In the genomic region with DNA sequence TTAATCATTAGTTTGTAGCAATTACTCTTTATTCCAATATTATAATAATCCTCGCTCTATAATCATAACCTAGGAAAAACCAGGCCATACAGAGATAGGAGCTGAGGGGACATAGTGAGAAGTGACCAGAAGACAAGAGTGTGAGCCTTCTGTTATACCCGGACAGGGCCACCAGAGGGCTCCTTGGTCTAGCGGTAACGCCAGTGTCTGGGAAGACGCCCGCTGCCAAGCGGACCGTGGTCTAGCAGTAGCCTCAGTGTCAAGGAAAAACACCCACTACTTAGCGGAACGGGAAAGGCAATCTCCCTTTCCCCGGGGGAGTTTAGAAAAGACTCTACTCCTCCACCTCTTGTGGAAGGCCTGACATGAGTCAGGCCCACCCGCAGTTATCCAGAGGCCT, we compare ENCODE assay signal across 7 cellular contexts.
DNase-seq lines count a peak whose midpoint lies in the region; ATAC-seq and TF ChIP-seq lines count a peak whose summit lies in the region.
"Not testable (repeated sequence)": the region's sequence is repeated elsewhere in the genome, so short reads cannot be mapped to it uniquely, and the experiment has no call there.

No MANE protein-coding gene starts in this region.

- not testable (repeated sequence) for H3K27ac Mint-ChIP-seq in activated CD8-positive, alpha-beta T cell treated with anti-CD3 and anti-CD28 coated beads for 36 hours; glutamatergic neuron (ENCODE audit: unreplicated experiment)

- CTCF ChIA-PET in IMR-90 (lab: Yijun Ruan, JAX); PC-3 (lab: Charles Lee); activated CD8-positive, alpha-beta T cell treated with anti-CD3 and anti-CD28 coated beads for 36 hours (lab: Charles Lee): not testable (repeated sequence)

- not testable (repeated sequence) for H4K8ac ChIP-seq in IMR-90 (ENCODE audit: low read depth in 2 of 2, low read length in 2 of 2)

- not testable (repeated sequence) for H3K9me3 ChIP-seq in DND-41 (ENCODE audit: insufficient read depth, low read length, severe bottlenecking); IMR-90 (ENCODE audit: control insufficient read depth, insufficient read depth, low read length); PC-3 (ENCODE audit: low read length); osteoblast (ENCODE audit: low read depth, low read length)

- not testable (repeated sequence) for H3K4me1 ChIP-seq in DND-41 (ENCODE audit: insufficient read depth, low read length); IMR-90 (ENCODE audit: control insufficient read depth, insufficient read depth, low read length); PC-3 (ENCODE audit: insufficient read depth, low read length); osteoblast (ENCODE audit: insufficient read depth, low read length)

- not testable (repeated sequence) for H3F3A ChIP-seq in PC-3 (ENCODE audit: low read length, unreplicated experiment)

- not testable (repeated sequence) for H4K5ac ChIP-seq in IMR-90 (ENCODE audit: low read depth, low read length)

- H3K9ac ChIP-seq in DND-41 (ENCODE audit: low read depth, low read length); IMR-90 (ENCODE audit: low read depth, low read length); PC-3 (ENCODE audit: low read length): not testable (repeated sequence)

- not testable (repeated sequence) for H3K9me3 Mint-ChIP-seq in activated CD8-positive, alpha-beta T cell treated with anti-CD3 and anti-CD28 coated beads for 36 hours; glutamatergic neuron (ENCODE audit: unreplicated experiment)

- DNase-seq in DND-41; activated CD8-positive, alpha-beta T cell treated with anti-CD3 and anti-CD28 coated beads for 36 hours; osteoblast (ENCODE audit: insufficient read length, low spot score, missing footprints): not testable (repeated sequence)
- DNase-seq in IMR-90 (peak; percentile 27), PC-3 (peak; percentile 21), ecto neural progenitor cell (ENCODE audit: low spot score) (peak; percentile 48), glutamatergic neuron (peak; percentile 62)

- H3K4me2 ChIP-seq in DND-41 (ENCODE audit: insufficient read depth, low read length); IMR-90 (ENCODE audit: low read depth, low read length); PC-3 (ENCODE audit: low read length); osteoblast (ENCODE audit: insufficient read depth, low read length): not testable (repeated sequence)

- not testable (repeated sequence) for H2AK5ac ChIP-seq in IMR-90 (ENCODE audit: low read depth, low read length)

- not testable (repeated sequence) for H2AK9ac ChIP-seq in IMR-90 (replicated peaks; ENCODE audit: low read depth, low read length, poor library complexity)

- not testable (repeated sequence) for H4K91ac ChIP-seq in IMR-90 (ENCODE audit: insufficient read depth, low read depth, low read length)

- not testable (repeated sequence) for H3K18ac ChIP-seq in IMR-90 (ENCODE audit: low read depth, low read length)

- H2BK20ac ChIP-seq in IMR-90 (ENCODE audit: low read depth, low read length), result not testable (repeated sequence)

- not testable (repeated sequence) for H3K4me3 Mint-ChIP-seq in activated CD8-positive, alpha-beta T cell treated with anti-CD3 and anti-CD28 coated beads for 36 hours; glutamatergic neuron (ENCODE audit: unreplicated experiment)

- intact Hi-C loops in IMR-90 (cut with micrococcal nuclease) (loop anchor here (2.0 to 10.0 kb wide), 2 partner anchors 185 to 1371 kb away; no protein-coding TSS in a partner anchor), PC-3 (cut with micrococcal nuclease) (loop anchor here (2.0 kb wide), 1 partner anchor 185 kb away; no protein-coding TSS in a partner anchor)
- intact Hi-C loops in activated CD8-positive, alpha-beta T cell treated with anti-CD3 and anti-CD28 coated beads for 36 hours (cut with micrococcal nuclease), result not testable (repeated sequence)

- H3K23ac ChIP-seq in IMR-90 (ENCODE audit: low read depth, low read length), result not testable (repeated sequence)

- H3K56ac ChIP-seq in IMR-90 (ENCODE audit: extremely low read depth, insufficient read depth, low read length), result not testable (repeated sequence)

- not testable (repeated sequence) for H3K79me2 ChIP-seq in DND-41 (ENCODE audit: insufficient read depth, low read length); PC-3 (ENCODE audit: low read length); osteoblast (ENCODE audit: insufficient read depth, low read length)

- TF ChIP-seq POLR2A in IMR-90 (IDR thresholded peaks at IDR 0.05; ENCODE audit: low read depth, low read length), result not testable (repeated sequence)

- H3K27ac ChIP-seq in DND-41 (ENCODE audit: low read length); IMR-90 (ENCODE audit: insufficient read depth, low read length); PC-3 (ENCODE audit: low read length); osteoblast (ENCODE audit: low read depth, low read length): not testable (repeated sequence)

- H2BK15ac ChIP-seq in IMR-90 (ENCODE audit: low read depth, low read length), result not testable (repeated sequence)

- not testable (repeated sequence) for H3K36me3 ChIP-seq in DND-41 (ENCODE audit: insufficient read depth, low read length); IMR-90 (ENCODE audit: control insufficient read depth, insufficient read depth, low read length); PC-3 (ENCODE audit: low read depth, low read length); osteoblast (ENCODE audit: insufficient read depth, low read length)

- WGBS in IMR-90 (ENCODE audit: extremely low coverage in 2 of 2, insufficient read length in 1 of 2), 2 experiments, result no CpG with 5 or more reads among the region's 12 CpGs

- TF ChIP-seq RAD21 in IMR-90 (IDR thresholded peaks at IDR 0.05; ENCODE audit: low read length), result peak; percentile 45

- H3K4me1 Mint-ChIP-seq in activated CD8-positive, alpha-beta T cell treated with anti-CD3 and anti-CD28 coated beads for 36 hours (ENCODE audit: low read depth); glutamatergic neuron (ENCODE audit: low read depth, unreplicated experiment): not testable (repeated sequence)

- H3K27me3 Mint-ChIP-seq in activated CD8-positive, alpha-beta T cell treated with anti-CD3 and anti-CD28 coated beads for 36 hours; glutamatergic neuron (ENCODE audit: unreplicated experiment): not testable (repeated sequence)

- H3K36me3 Mint-ChIP-seq in activated CD8-positive, alpha-beta T cell treated with anti-CD3 and anti-CD28 coated beads for 36 hours (ENCODE audit: low read depth); glutamatergic neuron (ENCODE audit: unreplicated experiment): not testable (repeated sequence)

- H3K27me3 ChIP-seq in DND-41 (ENCODE audit: insufficient read depth, low read length, poor library complexity); IMR-90 (ENCODE audit: control insufficient read depth, insufficient read depth, low read length); PC-3 (ENCODE audit: low read length); osteoblast (ENCODE audit: insufficient read depth, low read length): not testable (repeated sequence)

- not testable (repeated sequence) for H3K9me1 ChIP-seq in IMR-90 (ENCODE audit: insufficient read depth, low read length)

- not testable (repeated sequence) for H3K79me1 ChIP-seq in IMR-90 (ENCODE audit: low read depth in 1 of 2, low read length in 2 of 2)

- dilution Hi-C loops in IMR-90 (cut with HindIII; ENCODE audit: low sequenced_read_pairs, unreplicated experiment), result not testable (repeated sequence)

- TF ChIP-seq CTCF in DND-41 (IDR thresholded peaks at IDR 0.05; ENCODE audit: borderline replicate concordance, extremely low read depth, low read length, poor library complexity, severe bottlenecking) (peak; percentile 22), IMR-90 (conservative IDR thresholded peaks at IDR 0.05; ENCODE audit: low read depth, low read length) (peak; percentile 34; the same call in 1 of the 2 replicates), PC-3 (conservative IDR thresholded peaks at IDR 0.05; ENCODE audit: low read depth, low read length) (peak; percentile 48; the same call in 1 of the 2 replicates), glutamatergic neuron (IDR thresholded peaks at IDR 0.05; ENCODE audit: partially characterized antibody, unreplicated experiment) (peak; percentile 58), osteoblast (IDR thresholded peaks at IDR 0.05; ENCODE audit: extremely low read depth, low read depth, low read length) (peak; percentile 21)
- peak; percentile 30 for TF ChIP-seq CTCF in activated CD8-positive, alpha-beta T cell treated with anti-CD3 and anti-CD28 coated beads for 36 hours (IDR thresholded peaks at IDR 0.05)

- in situ Hi-C loops in IMR-90 (cut with MboI; ENCODE audit: low sequenced_read_pairs), result loop anchor here (25.0 kb wide), 1 partner anchor 484 kb away; no protein-coding TSS in a partner anchor

- not testable (repeated sequence) for H2AFZ ChIP-seq in DND-41 (ENCODE audit: low read depth, low read length); PC-3 (ENCODE audit: low read length); osteoblast (ENCODE audit: low read length)
- H2AFZ ChIP-seq in IMR-90 (replicated peaks; ENCODE audit: low read length, poor library complexity), result peak overlapping the region; percentile 49

- H3K9me2 ChIP-seq in PC-3 (replicated peaks; ENCODE audit: low read length), result not testable (repeated sequence)

- H2BK5ac ChIP-seq in IMR-90 (ENCODE audit: low read depth, low read length, poor library complexity, severe bottlenecking), result not testable (repeated sequence)

- ATAC-seq in DND-41 (ENCODE audit: insufficient read depth, low read depth); IMR-90 (ENCODE audit: low read depth); PC-3; activated CD8-positive, alpha-beta T cell treated with anti-CD3 and anti-CD28 coated beads for 36 hours: not testable (repeated sequence)

- POLR2A ChIA-PET in IMR-90 (lab: Charles Lee; ENCODE audit: unreplicated experiment); PC-3 (lab: Charles Lee; ENCODE audit: unreplicated experiment); activated CD8-positive, alpha-beta T cell treated with anti-CD3 and anti-CD28 coated beads for 36 hours (lab: Charles Lee): not testable (repeated sequence)

- not testable (repeated sequence) for BruUV-seq in IMR-90 (replicated peaks; lab: Mats Ljungman, UMichigan); PC-3 (replicated peaks; lab: Mats Ljungman, UMichigan)

- not testable (repeated sequence) for H4K20me1 ChIP-seq in DND-41 (ENCODE audit: insufficient read depth, low read length); IMR-90 (ENCODE audit: insufficient read depth, low read length); PC-3 (ENCODE audit: low read length); osteoblast (ENCODE audit: insufficient read depth, low read length)

- not testable (repeated sequence) for H3K14ac ChIP-seq in IMR-90 (replicated peaks; ENCODE audit: low read depth, low read length)

- H2BK120ac ChIP-seq in IMR-90 (ENCODE audit: low read depth, low read length), result not testable (repeated sequence)

- not testable (repeated sequence) for H3K4me3 ChIP-seq in DND-41 (ENCODE audit: low read depth in 1 of 2, low read length in 2 of 2); IMR-90 (ENCODE audit: insufficient read depth, low read depth, low read length); PC-3 (ENCODE audit: low read length); osteoblast (ENCODE audit: insufficient read depth, low read length)

- not testable (repeated sequence) for H3K4ac ChIP-seq in IMR-90 (ENCODE audit: low read depth, low read length)
